19 cellular contexts compared by ENCODE assay signal in the genomic region with DNA sequence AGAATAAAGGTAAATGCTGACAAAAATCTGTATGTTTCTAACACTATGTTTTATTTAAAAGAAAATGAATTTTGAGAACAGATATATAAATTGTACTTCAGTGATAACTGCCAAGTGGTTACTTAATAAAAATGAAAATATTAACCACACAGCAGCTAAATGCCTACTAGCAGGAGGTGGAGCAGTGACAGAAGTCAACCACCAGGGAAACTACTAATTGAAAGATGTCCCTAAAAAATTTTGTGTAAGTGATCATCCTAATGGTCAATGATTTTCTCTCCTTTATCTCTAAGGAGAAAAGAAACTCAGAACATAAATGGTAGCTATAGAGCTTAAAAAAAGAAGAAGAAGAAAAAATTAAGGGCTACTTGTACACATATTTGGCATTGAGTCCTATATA. TPM values are rescaled to one million over a fixed set of nuclear protein-coding genes. Genes with fewer than 3 reads are reported as not detected.
DNase-seq lines count a peak whose midpoint lies in the region; ATAC-seq, FAIRE-seq and TF ChIP-seq lines count a peak whose summit lies in the region.
"Had no signal": no experiment of that assay in that cellular context is flagged by ENCODE, and none has a peak within 500 bp of the region (broad histone marks: within the 10 kb centered on the region; RNA-seq: fewer than 3 reads in every experiment).

No MANE protein-coding gene starts in this region.

- no peak for DNase-seq in activated T-helper 2 cell treated with anti-CD3 and anti-CD28 coated beads, Interferon-gamma antibody, Interleukin-2, Interleukin-4, amounts not matched to agents 10 μg/mL and 5 μg/mL and 100 μg/mL, durations not matched to agents 14 hours and 24 hours and 36 hours (ENCODE audit: low spot score)
- DNase-seq in neural crest cell (ENCODE audit: low read depth, low spot score): no peak
- no peak for DNase-seq in HUDEP-2 (lab: John Stamatoyannopoulos, UW; ENCODE audit: unreplicated experiment in 76 of 76)
- no peak for DNase-seq in CD4-positive, alpha-beta T cell
- DNase-seq in GM12892 (ENCODE audit: insufficient read length): no peak
- DNase-seq: activated CD4-positive, alpha-beta memory T cell treated with anti-CD3 and anti-CD28 coated beads for 36 hours; activated naive CD8-positive, alpha-beta T cell treated with anti-CD3 and anti-CD28 coated beads for 36 hours; activated T-cell treated with anti-CD3 and anti-CD28 coated beads, Interleukin-2, amount 50 U/mL, for 4 hours; effector CD4-positive, alpha-beta T cell; NCI-H187 treated with DMSO at 0.1 percent for 48 hours; NCI-H524 treated with DMSO at 0.1 percent for 48 hours; PC-9; stimulated activated CD4-positive, alpha-beta T cell treated with anti-CD3 and anti-CD28 coated beads, Interleukin-4, amount 100 ng/mL, for 1 hour; thyroid gland had no signal

- no peak for FAIRE-seq in GM12892 (lab: Jason Lieb, UNC)
- FAIRE-seq: TTC549 had no signal

- no peak overlapping the region for H3K27ac ChIP-seq in CD4-positive, alpha-beta T cell (ENCODE audit: low read depth, low read length)
- H3K27ac ChIP-seq: parathyroid adenoma, PC-9, thyroid gland had no signal

- H3K9me3 ChIP-seq in CD4-positive, alpha-beta T cell (ENCODE audit: control insufficient read depth, low read length): no peaks in the 10 kb centered on the region
- H3K9me3 ChIP-seq: thyroid gland had no signal

- H3K27me3 Mint-ChIP-seq in activated T-helper 2 cell treated with anti-CD3 and anti-CD28 coated beads, Interferon-gamma antibody, Interleukin-2, Interleukin-4, amounts not matched to agents 10 μg/mL and 5 μg/mL and 100 μg/mL, durations not matched to agents 14 hours and 24 hours and 36 hours (ENCODE audit: low read depth): no peaks in the 10 kb centered on the region
- H3K27me3 Mint-ChIP-seq in neural crest cell (ENCODE audit: low read depth): no peaks in the 10 kb centered on the region
- no peaks in the 10 kb centered on the region for H3K27me3 Mint-ChIP-seq in CD4-positive, alpha-beta T cell
- H3K27me3 Mint-ChIP-seq: activated CD4-positive, alpha-beta memory T cell treated with anti-CD3 and anti-CD28 coated beads for 36 hours; activated naive CD8-positive, alpha-beta T cell treated with anti-CD3 and anti-CD28 coated beads for 36 hours had no signal

- H3K36me3 Mint-ChIP-seq in activated T-helper 2 cell treated with anti-CD3 and anti-CD28 coated beads, Interferon-gamma antibody, Interleukin-2, Interleukin-4, amounts not matched to agents 10 μg/mL and 5 μg/mL and 100 μg/mL, durations not matched to agents 14 hours and 24 hours and 36 hours (ENCODE audit: low read depth): peaks cover 45% of the 10 kb centered on the region
- peaks cover 10% of the 10 kb centered on the region for H3K36me3 Mint-ChIP-seq in neural crest cell (ENCODE audit: low read depth)
- peaks cover 66% of the 10 kb centered on the region for H3K36me3 Mint-ChIP-seq in CD4-positive, alpha-beta T cell (ENCODE audit: low read depth)

- intact Hi-C loops in activated T-helper 2 cell treated with anti-CD3 and anti-CD28 coated beads, Interferon-gamma antibody, Interleukin-2, Interleukin-4, amounts not matched to agents 10 μg/mL and 5 μg/mL and 100 μg/mL, durations not matched to agents 14 hours and 24 hours and 36 hours (cut with micrococcal nuclease): no loop called here
- intact Hi-C loops in CD4-positive, alpha-beta T cell (cut with DNase I, micrococcal nuclease): no loop called here

- peaks cover 2% of the 10 kb centered on the region for H3K4me1 Mint-ChIP-seq in activated T-helper 2 cell treated with anti-CD3 and anti-CD28 coated beads, Interferon-gamma antibody, Interleukin-2, Interleukin-4, amounts not matched to agents 10 μg/mL and 5 μg/mL and 100 μg/mL, durations not matched to agents 14 hours and 24 hours and 36 hours (ENCODE audit: low read depth)
- H3K4me1 Mint-ChIP-seq in neural crest cell: peaks cover 4% of the 10 kb centered on the region
- no peaks in the 10 kb centered on the region for H3K4me1 Mint-ChIP-seq in CD4-positive, alpha-beta T cell (ENCODE audit: low read depth)
- H3K4me1 Mint-ChIP-seq: activated naive CD8-positive, alpha-beta T cell treated with anti-CD3 and anti-CD28 coated beads for 36 hours had no signal

- no peak for TF ChIP-seq POLR2A in GM12892 (IDR thresholded peaks at IDR 0.05; ENCODE audit: low read depth, low read length)

- POLR2A ChIA-PET in CD4-positive, alpha-beta T cell (lab: Charles Lee): no interaction called here

- peak; percentile 53 for TF ChIP-seq CTCF in neural crest cell (conservative IDR thresholded peaks at IDR 0.05)
- no peak for TF ChIP-seq CTCF in CD4-positive, alpha-beta T cell (IDR thresholded peaks at IDR 0.05)

- no peak overlapping the region for H3K4me3 Mint-ChIP-seq in activated T-helper 2 cell treated with anti-CD3 and anti-CD28 coated beads, Interferon-gamma antibody, Interleukin-2, Interleukin-4, amounts not matched to agents 10 μg/mL and 5 μg/mL and 100 μg/mL, durations not matched to agents 14 hours and 24 hours and 36 hours (ENCODE audit: low read depth)
- no peak overlapping the region for H3K4me3 Mint-ChIP-seq in neural crest cell
- H3K4me3 Mint-ChIP-seq in CD4-positive, alpha-beta T cell: no peak overlapping the region
- H3K4me3 Mint-ChIP-seq: activated CD4-positive, alpha-beta memory T cell treated with anti-CD3 and anti-CD28 coated beads for 36 hours; activated naive CD8-positive, alpha-beta T cell treated with anti-CD3 and anti-CD28 coated beads for 36 hours; activated T-cell treated with anti-CD3 and anti-CD28 coated beads, Interleukin-2, amount 50 U/mL, for 4 hours had no signal

- peak overlapping the region; percentile 3 for H3K27ac Mint-ChIP-seq in activated T-helper 2 cell treated with anti-CD3 and anti-CD28 coated beads, Interferon-gamma antibody, Interleukin-2, Interleukin-4, amounts not matched to agents 10 μg/mL and 5 μg/mL and 100 μg/mL, durations not matched to agents 14 hours and 24 hours and 36 hours
- no peak overlapping the region for H3K27ac Mint-ChIP-seq in neural crest cell (ENCODE audit: unreplicated experiment)
- H3K27ac Mint-ChIP-seq in CD4-positive, alpha-beta T cell: no peak overlapping the region
- H3K27ac Mint-ChIP-seq: activated CD4-positive, alpha-beta memory T cell treated with anti-CD3 and anti-CD28 coated beads for 36 hours; activated naive CD8-positive, alpha-beta T cell treated with anti-CD3 and anti-CD28 coated beads for 36 hours had no signal

- no peaks in the 10 kb centered on the region for H3K27me3 ChIP-seq in CD4-positive, alpha-beta T cell (ENCODE audit: control insufficient read depth, insufficient read depth, low read length)
- H3K27me3 ChIP-seq: thyroid gland had no signal

- H3K9me3 Mint-ChIP-seq in activated T-helper 2 cell treated with anti-CD3 and anti-CD28 coated beads, Interferon-gamma antibody, Interleukin-2, Interleukin-4, amounts not matched to agents 10 μg/mL and 5 μg/mL and 100 μg/mL, durations not matched to agents 14 hours and 24 hours and 36 hours: no peaks in the 10 kb centered on the region
- no peaks in the 10 kb centered on the region for H3K9me3 Mint-ChIP-seq in neural crest cell
- no peaks in the 10 kb centered on the region for H3K9me3 Mint-ChIP-seq in CD4-positive, alpha-beta T cell
- H3K9me3 Mint-ChIP-seq: activated CD4-positive, alpha-beta memory T cell treated with anti-CD3 and anti-CD28 coated beads for 36 hours; activated naive CD8-positive, alpha-beta T cell treated with anti-CD3 and anti-CD28 coated beads for 36 hours; activated T-cell treated with anti-CD3 and anti-CD28 coated beads, Interleukin-2, amount 50 U/mL, for 4 hours had no signal

- ATAC-seq in GM18519 (IDR thresholded peaks at IDR 0.05; ENCODE audit: low FRiP score, unreplicated experiment) (peak; percentile 15), HG03175 (IDR thresholded peaks at IDR 0.05; ENCODE audit: unreplicated experiment) (peak; percentile 49), HG02798 (IDR thresholded peaks at IDR 0.05; ENCODE audit: poor library complexity, unreplicated experiment) (no peak)
- ATAC-seq in CD4-positive, alpha-beta T cell (ENCODE audit: poor library complexity): no peak
- ATAC-seq: activated T-cell treated with anti-CD3 and anti-CD28 coated beads, Interleukin-2, amount 50 U/mL, for 4 hours had no signal

- CTCF ChIA-PET in CD4-positive, alpha-beta T cell (lab: Charles Lee): no interaction called here

RNA-seq across cellular contexts. Expression of gene WNT16, which starts 22.9 kb away (rescaled TPM):
- not detected in 2 replicates for total RNA-seq in activated T-helper 2 cell treated with anti-CD3 and anti-CD28 coated beads, Interferon-gamma antibody, Interleukin-2, Interleukin-4, amounts not matched to agents 10 μg/mL and 5 μg/mL and 100 μg/mL, durations not matched to agents 14 hours and 24 hours and 36 hours
- not detected in 2 replicates for total RNA-seq in neural crest cell
- total RNA-seq in CD4-positive, alpha-beta T cell: not detected
- not detected for polyA plus RNA-seq in GM12892 (2012; ENCODE audit: missing spikeins)
- total RNA-seq: activated CD4-positive, alpha-beta memory T cell treated with anti-CD3 and anti-CD28 coated beads for 36 hours; activated naive CD8-positive, alpha-beta T cell treated with anti-CD3 and anti-CD28 coated beads for 36 hours; PC-9; thyroid gland had no signal

RNA-seq across cellular contexts. Expression of gene FAM3C, which starts 44.4 kb away (rescaled TPM):
- total RNA-seq in activated T-helper 2 cell treated with anti-CD3 and anti-CD28 coated beads, Interferon-gamma antibody, Interleukin-2, Interleukin-4, amounts not matched to agents 10 μg/mL and 5 μg/mL and 100 μg/mL, durations not matched to agents 14 hours and 24 hours and 36 hours: 57.6 and 59.5 TPM in 2 replicates
- 47.5 and 49.1 TPM in 2 replicates for total RNA-seq in neural crest cell
- total RNA-seq in CD4-positive, alpha-beta T cell: 10 to 100 TPM in 1 of 2 experiments, 1 to 10 TPM in 1; 7.9 to 10.5 TPM
- polyA plus RNA-seq in GM12892 (2012; ENCODE audit: missing spikeins): 26.1 TPM

Comparison
In these comparisons a context has a peak if more than half of its experiments do, and no peak if none do; other contexts are left out.
1. ATAC-seq: peak in GM18519 (single experiment) and HG03175 (single experiment); none in HG02798 (single experiment) and CD4-positive, alpha-beta T cell (single experiment).